In genomic region chr5:178940569-178941360, GRCh38 we compare ENCODE assay signal across 9 cellular contexts. TPM values are rescaled to one million over a fixed set of nuclear protein-coding genes. Genes with fewer than 3 reads are reported as not detected.
DNase-seq lines count a peak whose midpoint lies in the region; ATAC-seq and TF ChIP-seq lines count a peak whose summit lies in the region.
"Had no signal": no experiment of that assay in that cellular context is flagged by ENCODE, and none has a peak within 500 bp of the region (broad histone marks: within the 10 kb centered on the region; RNA-seq: fewer than 3 reads in every experiment).

Gene ZNF454, plus strand, starts transcription at chr5:178941198. Its CDS starts 1,594 bp downstream, at chr5:178942792.

- peaks cover 20% of the 10 kb centered on the region for H3K9me3 ChIP-seq in T-helper 17 cell (ENCODE audit: control insufficient read depth, low read length, poor library complexity, severe bottlenecking)

- peak within 1 kb of the TSS; percentile 50 for H3K4me3 Mint-ChIP-seq in nephron progenitor cell
- H3K4me3 Mint-ChIP-seq in T-helper 17 cell, result no peak within 1 kb of the TSS
- no peak within 1 kb of the TSS for H3K4me3 Mint-ChIP-seq in activated naive CD4-positive, alpha-beta T cell treated with anti-CD3 and anti-CD28 coated beads for 36 hours

- no peak for ATAC-seq in T-helper 17 cell

- peaks cover 97% of the 10 kb centered on the region for H3K9me3 Mint-ChIP-seq in nephron progenitor cell
- peaks cover 67% of the 10 kb centered on the region for H3K9me3 Mint-ChIP-seq in activated naive CD4-positive, alpha-beta T cell treated with anti-CD3 and anti-CD28 coated beads for 36 hours

- H3K36me3 Mint-ChIP-seq in nephron progenitor cell (ENCODE audit: low read depth) (peaks cover 23% of the 10 kb centered on the region), T-helper 17 cell (ENCODE audit: low read depth) (peaks cover 4% of the 10 kb centered on the region)
- H3K36me3 Mint-ChIP-seq in activated naive CD4-positive, alpha-beta T cell treated with anti-CD3 and anti-CD28 coated beads for 36 hours (ENCODE audit: low read depth), result peaks cover 43% of the 10 kb centered on the region

- H3K4me1 Mint-ChIP-seq in nephron progenitor cell, result no peaks in the 10 kb centered on the region
- no peaks in the 10 kb centered on the region for H3K4me1 Mint-ChIP-seq in T-helper 17 cell
- no peaks in the 10 kb centered on the region for H3K4me1 Mint-ChIP-seq in activated naive CD4-positive, alpha-beta T cell treated with anti-CD3 and anti-CD28 coated beads for 36 hours (ENCODE audit: low read depth)

- DNase-seq in AG08395 (ENCODE audit: low spot score) (peak; percentile 98), NCI-H82 treated with DMSO at 0.1 percent for 48 hours (lab: John Stamatoyannopoulos, UW; ENCODE audit: unreplicated experiment) (peak; percentile 81), fibroblast of the conjunctiva (ENCODE audit: low read depth) (peak; percentile 94), nephron progenitor cell (peak; percentile 29), T-helper 17 cell (no peak), NCI-H187 (lab: John Stamatoyannopoulos, UW) (no peak), HuH-7 (ENCODE audit: low spot score) (no peak)
- no peak for DNase-seq in activated naive CD4-positive, alpha-beta T cell treated with anti-CD3 and anti-CD28 coated beads for 36 hours
- DNase-seq: DND-41 had no signal

- no peak for TF ChIP-seq CTCF in nephron progenitor cell (IDR thresholded peaks at IDR 0.05)

- CTCF ChIA-PET in activated naive CD4-positive, alpha-beta T cell treated with anti-CD3 and anti-CD28 coated beads for 36 hours (lab: Charles Lee), result no interaction called here

- intact Hi-C loops in activated naive CD4-positive, alpha-beta T cell treated with anti-CD3 and anti-CD28 coated beads for 36 hours (cut with micrococcal nuclease), result no loop called here

- H3K27me3 Mint-ChIP-seq in nephron progenitor cell (ENCODE audit: low read depth, poor library complexity) (peaks cover 6% of the 10 kb centered on the region), T-helper 17 cell (no peaks in the 10 kb centered on the region)
- H3K27me3 Mint-ChIP-seq in activated naive CD4-positive, alpha-beta T cell treated with anti-CD3 and anti-CD28 coated beads for 36 hours (ENCODE audit: low read depth), result peaks cover 38% of the 10 kb centered on the region

- H3K27ac Mint-ChIP-seq in nephron progenitor cell (no peak within 1 kb of the TSS), T-helper 17 cell (no peak within 1 kb of the TSS)
- no peak within 1 kb of the TSS for H3K27ac Mint-ChIP-seq in activated naive CD4-positive, alpha-beta T cell treated with anti-CD3 and anti-CD28 coated beads for 36 hours

RNA-seq across cellular contexts. Expression of gene ZNF454, which starts in this region (rescaled TPM):
- not detected for total RNA-seq in T-helper 17 cell
- total RNA-seq in activated naive CD4-positive, alpha-beta T cell treated with anti-CD3 and anti-CD28 coated beads for 36 hours, result not detected

Comparison
In these comparisons a context has a peak if more than half of its experiments do, and no peak if none do; other contexts are left out.
1. DNase-seq: peak in AG08395 (single experiment), NCI-H82 treated with DMSO at 0.1 percent for 48 hours (single experiment), fibroblast of the conjunctiva (single experiment) and nephron progenitor cell (single experiment); none in T-helper 17 cell (0 of 3), NCI-H187 (0 of 2), HuH-7 (single experiment) and activated naive CD4-positive, alpha-beta T cell treated with anti-CD3 and anti-CD28 coated beads for 36 hours (single experiment).